9 cellular contexts compared by ENCODE assay signal in genomic region chr22:39309364-39309861, GRCh38. TPM values are rescaled to one million over a fixed set of nuclear protein-coding genes. Genes with fewer than 3 reads are reported as not detected.
DNase-seq lines count a peak whose midpoint lies in the region; ATAC-seq, FAIRE-seq and TF ChIP-seq lines count a peak whose summit lies in the region.
"Had no signal": no experiment of that assay in that cellular context is flagged by ENCODE, and none has a peak within 500 bp of the region (broad histone marks: within the 10 kb centered on the region; RNA-seq: fewer than 3 reads in every experiment).

No MANE protein-coding gene starts in this region.

- no peaks in the 10 kb centered on the region for H3K27me3 Mint-ChIP-seq in nephron (ENCODE audit: low read depth)
- H3K27me3 Mint-ChIP-seq in natural killer cell treated with Interleukin-12 subunit alpha and Interleukin-12 subunit beta and Interleukin-15 and Interleukin-18, amount 100 ng/mL, for 72 hours, result no peaks in the 10 kb centered on the region
- H3K27me3 Mint-ChIP-seq: naive B cell had no signal

- DNase-seq in AG09309 (ENCODE audit: low read depth), result no peak
- peak; percentile 49 for DNase-seq in HT1080 (ENCODE audit: low read depth)
- DNase-seq in bronchial epithelial cell (ENCODE audit: low read depth), result peak; percentile 60
- no peak for DNase-seq in natural killer cell treated with Interleukin-12 subunit alpha and Interleukin-12 subunit beta and Interleukin-15 and Interleukin-18, amount 100 ng/mL, for 72 hours (ENCODE audit: low spot score)
- DNase-seq in DMS79 treated with DMSO at 0.1 percent for 48 hours (lab: John Stamatoyannopoulos, UW), result no peak
- DNase-seq in T-helper 9 cell, result no peak
- DNase-seq: naive B cell had no signal

- ATAC-seq in natural killer cell treated with Interleukin-12 subunit alpha and Interleukin-12 subunit beta and Interleukin-15 and Interleukin-18, amount 100 ng/mL, for 72 hours, result no peak
- no peak for ATAC-seq in HG03342 (IDR thresholded peaks at IDR 0.05; ENCODE audit: unreplicated experiment)

- H3K4me1 Mint-ChIP-seq in nephron, result no peaks in the 10 kb centered on the region
- peaks cover 10 to 15% of the 10 kb centered on the region in 2 donors for H3K4me1 Mint-ChIP-seq in natural killer cell treated with Interleukin-12 subunit alpha and Interleukin-12 subunit beta and Interleukin-15 and Interleukin-18, amount 100 ng/mL, for 72 hours (ENCODE audit: low read depth in 2 of 2)

- peaks cover 40% of the 10 kb centered on the region for H3K36me3 Mint-ChIP-seq in nephron (ENCODE audit: low read depth)
- peaks cover 15% of the 10 kb centered on the region for H3K36me3 Mint-ChIP-seq in natural killer cell treated with Interleukin-12 subunit alpha and Interleukin-12 subunit beta and Interleukin-15 and Interleukin-18, amount 100 ng/mL, for 72 hours
- H3K36me3 Mint-ChIP-seq: naive B cell had no signal

- H3K4me3 ChIP-seq in AG09309 (ENCODE audit: control insufficient read depth, low read depth, low read length), result no peak overlapping the region
- H3K4me3 ChIP-seq in bronchial epithelial cell (ENCODE audit: low read depth, low read length), result no peak overlapping the region

- H3K4me3 Mint-ChIP-seq in nephron, result no peak overlapping the region
- H3K4me3 Mint-ChIP-seq in natural killer cell treated with Interleukin-12 subunit alpha and Interleukin-12 subunit beta and Interleukin-15 and Interleukin-18, amount 100 ng/mL, for 72 hours, result no peak overlapping the region

- H3K9me3 Mint-ChIP-seq in nephron, result no peaks in the 10 kb centered on the region
- no peaks in the 10 kb centered on the region for H3K9me3 Mint-ChIP-seq in natural killer cell treated with Interleukin-12 subunit alpha and Interleukin-12 subunit beta and Interleukin-15 and Interleukin-18, amount 100 ng/mL, for 72 hours
- H3K9me3 Mint-ChIP-seq: naive B cell had no signal

- peaks cover 23% of the 10 kb centered on the region for H3K36me3 ChIP-seq in bronchial epithelial cell (ENCODE audit: control insufficient read depth, insufficient read depth, low read length)

- H3K27me3 ChIP-seq in bronchial epithelial cell (ENCODE audit: control insufficient read depth, insufficient read depth, low read length), result no peaks in the 10 kb centered on the region

- FAIRE-seq in bronchial epithelial cell (lab: Jason Lieb, UNC), result no peak

- H3K27ac Mint-ChIP-seq in nephron, result peak overlapping the region in 2 of 3 experiments; percentile 18 to 38
- no peak overlapping the region for H3K27ac Mint-ChIP-seq in natural killer cell treated with Interleukin-12 subunit alpha and Interleukin-12 subunit beta and Interleukin-15 and Interleukin-18, amount 100 ng/mL, for 72 hours

- TF ChIP-seq CTCF in AG09309 (IDR thresholded peaks at IDR 0.05; ENCODE audit: control insufficient read depth, insufficient read depth, low read depth, low read length, missing control alignments) (peak; percentile 19), bronchial epithelial cell (IDR thresholded peaks at IDR 0.05; ENCODE audit: insufficient read depth, low read length, severe bottlenecking) (peak; percentile 76), nephron (IDR thresholded peaks at IDR 0.05; ENCODE audit: unreplicated experiment in 3 of 3) (no peak)

RNA-seq across cellular contexts. Expression of gene RPL3, which starts 10.0 kb away (rescaled TPM):
- 2,372 and 2,695 TPM in 2 replicates for total RNA-seq in HT1080 (2014; rRNA removed; shearing (Covaris generic))
- polyA plus RNA-seq in HT1080 (2015; cell fraction: cytosol; rRNA removed), result 3,293 and 3,906 TPM in 2 replicates
- 1,939 and 2,171 TPM in 2 replicates for polyA plus RNA-seq in HT1080 (2015; cell fraction: nucleus; rRNA removed)
- 5,727 and 8,485 TPM in 2 replicates for total RNA-seq in bronchial epithelial cell
- total RNA-seq in natural killer cell treated with Interleukin-12 subunit alpha and Interleukin-12 subunit beta and Interleukin-15 and Interleukin-18, amount 100 ng/mL, for 72 hours, result 1,000 to 10,000 TPM; 1,242 to 2,090 TPM

RNA-seq across cellular contexts. Expression of gene SYNGR1, which starts 40.4 kb away (rescaled TPM):
- 12.7 and 12.8 TPM in 2 replicates for total RNA-seq in HT1080 (2014; rRNA removed; shearing (Covaris generic))
- 10.7 and 16.6 TPM in 2 replicates for polyA plus RNA-seq in HT1080 (2015; cell fraction: cytosol; rRNA removed)
- 14.1 and 15.5 TPM in 2 replicates for polyA plus RNA-seq in HT1080 (2015; cell fraction: nucleus; rRNA removed)
- 0.26 and 2.0 TPM in 2 replicates for total RNA-seq in bronchial epithelial cell
- 1 to 10 TPM; 1.1 to 2.0 TPM for total RNA-seq in natural killer cell treated with Interleukin-12 subunit alpha and Interleukin-12 subunit beta and Interleukin-15 and Interleukin-18, amount 100 ng/mL, for 72 hours

Comparison
In these comparisons a context has a peak if more than half of its experiments do, and no peak if none do; other contexts are left out.
1. DNase-seq: peak in HT1080 (single experiment) and bronchial epithelial cell (single experiment); none in AG09309 (single experiment), natural killer cell treated with Interleukin-12 subunit alpha and Interleukin-12 subunit beta and Interleukin-15 and Interleukin-18, amount 100 ng/mL, for 72 hours (single experiment), DMS79 treated with DMSO at 0.1 percent for 48 hours (single experiment) and T-helper 9 cell (single experiment).
2. CTCF ChIP-seq: peak in AG09309 (single experiment) and bronchial epithelial cell (single experiment); none in nephron (0 of 3).
3. H3K27ac Mint-ChIP-seq: peak in nephron (2 of 3); none in natural killer cell treated with Interleukin-12 subunit alpha and Interleukin-12 subunit beta and Interleukin-15 and Interleukin-18, amount 100 ng/mL, for 72 hours (0 of 2).